ENCODE assay signal across 8 cellular contexts in genomic region chr4:83509156-83509585, GRCh38. TPM values are rescaled to one million over a fixed set of nuclear protein-coding genes. Genes with fewer than 3 reads are reported as not detected.
DNase-seq lines count a peak whose midpoint lies in the region; ATAC-seq and TF ChIP-seq lines count a peak whose summit lies in the region.
"Not testable (repeated sequence)": the region's sequence is repeated elsewhere in the genome, so short reads cannot be mapped to it uniquely, and the experiment has no call there.

No MANE protein-coding gene starts in this region.

- not testable (repeated sequence) for H3K27me3 ChIP-seq in cardiac muscle cell; osteoblast (ENCODE audit: insufficient read depth, low read length)

- peak; percentile 78 for DNase-seq in DMS53 (lab: John Stamatoyannopoulos, UW)
- peak; percentile 54 for DNase-seq in HK-2 (ENCODE audit: unreplicated experiment)
- DNase-seq in NCI-H748 (lab: John Stamatoyannopoulos, UW; ENCODE audit: unreplicated experiment) = peak; percentile 48
- DNase-seq in activated CD4-positive, CD25-positive, alpha-beta regulatory T cell treated with anti-CD3 and anti-CD28 coated beads, Interleukin-2, amount 50 U/mL, for 72 hours = peak; percentile 58
- DNase-seq in astrocyte of the spinal cord (ENCODE audit: low read depth, low spot score) = peak; percentile 47
- DNase-seq in cardiac muscle cell (ENCODE audit: low read depth in 1 of 2, low spot score in 1 of 2) = peak; percentile 28 to 76
- DNase-seq in osteoblast (ENCODE audit: insufficient read length, low spot score, missing footprints) = peak; percentile 49
- DNase-seq in stimulated activated naive CD8-positive, alpha-beta T cell treated with anti-CD3 and anti-CD28 coated beads, Interleukin-15, amount 100 ng/mL, for 72 hours = peak; percentile 65 to 67

- not testable (repeated sequence) for H3K9me3 Mint-ChIP-seq in stimulated activated naive CD8-positive, alpha-beta T cell treated with anti-CD3 and anti-CD28 coated beads, Interleukin-15, amount 100 ng/mL, for 72 hours

- H3K79me2 ChIP-seq in osteoblast (ENCODE audit: insufficient read depth, low read length) = not testable (repeated sequence)

- H3K27ac Mint-ChIP-seq in stimulated activated naive CD8-positive, alpha-beta T cell treated with anti-CD3 and anti-CD28 coated beads, Interleukin-15, amount 100 ng/mL, for 72 hours = peak overlapping the region; percentile 0 to 2

- H3K4me1 Mint-ChIP-seq in stimulated activated naive CD8-positive, alpha-beta T cell treated with anti-CD3 and anti-CD28 coated beads, Interleukin-15, amount 100 ng/mL, for 72 hours = not testable (repeated sequence)

- H3K4me2 ChIP-seq in osteoblast (ENCODE audit: insufficient read depth, low read length) = not testable (repeated sequence)

- not testable (repeated sequence) for H3K4me1 ChIP-seq in cardiac muscle cell (ENCODE audit: low read depth); osteoblast (ENCODE audit: insufficient read depth, low read length)

- not testable (repeated sequence) for H3K4me3 Mint-ChIP-seq in stimulated activated naive CD8-positive, alpha-beta T cell treated with anti-CD3 and anti-CD28 coated beads, Interleukin-15, amount 100 ng/mL, for 72 hours

- not testable (repeated sequence) for H4K20me1 ChIP-seq in osteoblast (ENCODE audit: insufficient read depth, low read length)

- peak overlapping the region; percentile 95 for H2AFZ ChIP-seq in osteoblast (ENCODE audit: low read length)

- not testable (repeated sequence) for H3K27ac ChIP-seq in cardiac muscle cell; osteoblast (ENCODE audit: low read depth, low read length)

- H3K9me3 ChIP-seq in cardiac muscle cell (ENCODE audit: low read depth); osteoblast (ENCODE audit: low read depth, low read length): not testable (repeated sequence)

- in situ Hi-C loops in astrocyte of the spinal cord (cut with HindIII; ENCODE audit: low sequenced_read_pairs) = not testable (repeated sequence)

- peak; percentile 66 for TF ChIP-seq CTCF in astrocyte of the spinal cord (IDR thresholded peaks at IDR 0.05; ENCODE audit: low read depth, low read length)
- TF ChIP-seq CTCF in cardiac muscle cell (IDR thresholded peaks at IDR 0.05; ENCODE audit: low read depth, low read length) = peak; percentile 65
- peak; percentile 80 for TF ChIP-seq CTCF in osteoblast (IDR thresholded peaks at IDR 0.05; ENCODE audit: extremely low read depth, low read depth, low read length)

- H3K27me3 Mint-ChIP-seq in stimulated activated naive CD8-positive, alpha-beta T cell treated with anti-CD3 and anti-CD28 coated beads, Interleukin-15, amount 100 ng/mL, for 72 hours = not testable (repeated sequence)

- ATAC-seq in stimulated activated naive CD8-positive, alpha-beta T cell treated with anti-CD3 and anti-CD28 coated beads, Interleukin-15, amount 100 ng/mL, for 72 hours = peak; percentile 61

- not testable (repeated sequence) for H3K4me3 ChIP-seq in astrocyte of the spinal cord (ENCODE audit: low read depth, low read length); cardiac muscle cell; osteoblast (ENCODE audit: insufficient read depth, low read length)

- H3K36me3 ChIP-seq in cardiac muscle cell; osteoblast (ENCODE audit: insufficient read depth, low read length): not testable (repeated sequence)

RNA-seq across cellular contexts. Expression of gene ABRAXAS1, which starts 24.3 kb away (rescaled TPM):
- total RNA-seq in cardiac muscle cell (8.9 and 14.6 TPM in 2 replicates), osteoblast (17.4 and 23.3 TPM in 2 replicates)
- polyA plus RNA-seq in cardiac muscle cell = 5.1 and 8.5 TPM in 2 replicates

RNA-seq across cellular contexts. Expression of gene GPAT3, which starts 26.7 kb away (rescaled TPM):
- total RNA-seq in cardiac muscle cell (2.3 and 5.1 TPM in 2 replicates), osteoblast (0.36 and 0.59 TPM in 2 replicates)
- 3.1 and 5.1 TPM in 2 replicates for polyA plus RNA-seq in cardiac muscle cell

RNA-seq across cellular contexts. Expression of gene MRPS18C, which starts 53.3 kb away (rescaled TPM):
- 14.6 and 51.4 TPM in 2 replicates for total RNA-seq in cardiac muscle cell
- 114 and 116 TPM in 2 replicates for polyA plus RNA-seq in cardiac muscle cell
- 13.8 and 14.5 TPM in 2 replicates for total RNA-seq in osteoblast

RNA-seq across cellular contexts. Expression of gene HELQ, which starts 53.5 kb away (rescaled TPM):
- 15.3 and 20.5 TPM in 2 replicates for total RNA-seq in cardiac muscle cell
- 12.6 and 17.9 TPM in 2 replicates for polyA plus RNA-seq in cardiac muscle cell
- 17.4 and 18.3 TPM in 2 replicates for total RNA-seq in osteoblast
